ENCODE assay signal across 1 cellular context in genomic region chr12:22190-22529, GRCh38.
TF ChIP-seq lines count a peak whose summit lies in the region.

No MANE protein-coding gene starts in this region.

TF ChIP-seq in WTC11, 78 proteins besides CTCF, POLR2A, EP300 and RAD21 (continued from another document):
- TF ChIP-seq, protein P1, sequence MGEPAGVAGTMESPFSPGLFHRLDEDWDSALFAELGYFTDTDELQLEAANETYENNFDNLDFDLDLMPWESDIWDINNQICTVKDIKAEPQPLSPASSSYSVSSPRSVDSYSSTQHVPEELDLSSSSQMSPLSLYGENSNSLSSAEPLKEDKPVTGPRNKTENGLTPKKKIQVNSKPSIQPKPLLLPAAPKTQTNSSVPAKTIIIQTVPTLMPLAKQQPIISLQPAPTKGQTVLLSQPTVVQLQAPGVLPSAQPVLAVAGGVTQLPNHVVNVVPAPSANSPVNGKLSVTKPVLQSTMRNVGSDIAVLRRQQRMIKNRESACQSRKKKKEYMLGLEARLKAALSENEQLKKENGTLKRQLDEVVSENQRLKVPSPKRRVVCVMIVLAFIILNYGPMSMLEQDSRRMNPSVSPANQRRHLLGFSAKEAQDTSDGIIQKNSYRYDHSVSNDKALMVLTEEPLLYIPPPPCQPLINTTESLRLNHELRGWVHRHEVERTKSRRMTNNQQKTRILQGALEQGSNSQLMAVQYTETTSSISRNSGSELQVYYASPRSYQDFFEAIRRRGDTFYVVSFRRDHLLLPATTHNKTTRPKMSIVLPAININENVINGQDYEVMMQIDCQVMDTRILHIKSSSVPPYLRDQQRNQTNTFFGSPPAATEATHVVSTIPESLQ (CRISPR knock-in tag; IDR thresholded peaks at IDR 0.05) = no peak
- TF ChIP-seq SMAD4 (CRISPR knock-in tag; IDR thresholded peaks at IDR 0.05) = no peak
- no peak for TF ChIP-seq PRDM15 (CRISPR knock-in tag; IDR thresholded peaks at IDR 0.05)
TF ChIP-seq in WTC11: peak in this region for 0.
